In genomic region chr7:83162402-83163256, GRCh38 we compare ENCODE assay signal across 9 cellular contexts. TPM values are rescaled to one million over a fixed set of nuclear protein-coding genes. Genes with fewer than 3 reads are reported as not detected.
DNase-seq lines count a peak whose midpoint lies in the region; TF ChIP-seq lines count a peak whose summit lies in the region.
"Had no signal": no experiment of that assay in that cellular context is flagged by ENCODE, and none has a peak within 500 bp of the region (broad histone marks: within the 10 kb centered on the region; RNA-seq: fewer than 3 reads in every experiment).

Gene PCLO, minus strand, starts transcription at chr7:83162884. Its CDS starts 292 bp downstream, at chr7:83162592.

- no peak for TF ChIP-seq CTCF in astrocyte of the cerebellum (IDR thresholded peaks at IDR 0.05; ENCODE audit: low read depth, low read length, missing control alignments)
- no peak for TF ChIP-seq CTCF in retinal pigment epithelial cell (conservative IDR thresholded peaks at IDR 0.05; ENCODE audit: low read depth, low read length)

- H3K9ac ChIP-seq in SK-N-MC (ENCODE audit: insufficient read length): peak within 1 kb of the TSS; percentile 57

- H3K36me3 ChIP-seq in SK-N-MC (ENCODE audit: insufficient read depth, low read length): no peaks in the 10 kb centered on the region
- H3K36me3 ChIP-seq: neutrophil had no signal

- no peak within 1 kb of the TSS for H3K27ac ChIP-seq in SK-N-MC
- H3K27ac ChIP-seq: neutrophil had no signal

- no peaks in the 10 kb centered on the region for H3K9me3 ChIP-seq in SK-N-MC (ENCODE audit: low read depth, low read length)
- H3K9me3 ChIP-seq: neutrophil had no signal

- in situ Hi-C loops in G401 (cut with HindIII; ENCODE audit: low sequenced_read_pairs) (no loop called here), astrocyte of the cerebellum (cut with HindIII; ENCODE audit: low sequenced_read_pairs) (no loop called here)

- peak within 1 kb of the TSS; percentile 94 for H3K4me3 ChIP-seq in SK-N-MC
- peak within 1 kb of the TSS; percentile 55 for H3K4me3 ChIP-seq in astrocyte of the cerebellum (ENCODE audit: low read depth, low read length)
- H3K4me3 ChIP-seq in retinal pigment epithelial cell (ENCODE audit: low read length): peak within 1 kb of the TSS; percentile 63

- POLR2A ChIA-PET in HEK293T (lab: Yijun Ruan, JAX): interaction anchor here (0.8 to 2.0 kb wide), 4 partner anchors 103 to 352 kb away, joined by 3 to 7 read pairs (median 4); no protein-coding TSS in a partner anchor

- DNase-seq in G401 (ENCODE audit: low spot score) (peak; percentile 98), HEK293T (ENCODE audit: extremely low spot score) (peak; percentile 88), NAMALWA (ENCODE audit: low spot score) (peak; percentile 84), SK-N-MC (ENCODE audit: low read depth, low spot score) (peak; percentile 32), astrocyte of the cerebellum (ENCODE audit: low read depth) (peak; percentile 38), hypothalamus (lab: John Stamatoyannopoulos, UW) (peak; percentile 5 to 90 (median 60)), retinal pigment epithelial cell (ENCODE audit: low read depth) (peak; percentile 65), AML-193 (lab: John Stamatoyannopoulos, UW) (no peak)

- CTCF ChIA-PET in HEK293T (lab: Yijun Ruan, JAX): no interaction called here

TF ChIP-seq in HEK293T, 16 proteins besides CTCF, POLR2A, EP300 and RAD21:
- TF ChIP-seq ELF4 (IDR thresholded peaks at IDR 0.05) (no peak), ZNF384 (IDR thresholded peaks at IDR 0.05) (no peak), CTBP1 (IDR thresholded peaks at IDR 0.05; ENCODE audit: borderline replicate concordance) (no peak), SP1 (IDR thresholded peaks at IDR 0.05) (no peak), TARDBP (IDR thresholded peaks at IDR 0.05) (no peak), PKNOX1 (IDR thresholded peaks at IDR 0.05) (peak; percentile 13; the same call in 1 of the 2 replicates), SUZ12 (IDR thresholded peaks at IDR 0.05) (no peak), FOXA1 (IDR thresholded peaks at IDR 0.05) (no peak), FOXM1 (IDR thresholded peaks at IDR 0.05; ENCODE audit: borderline replicate concordance) (no peak)

RNA-seq across cellular contexts. Expression of gene PCLO, which starts in this region (rescaled TPM):
- 7.5 and 12.9 TPM in 2 replicates for total RNA-seq in G401 (2014; rRNA removed; shearing (Covaris generic))

Comparison
In these comparisons a context has a peak if more than half of its experiments do, and no peak if none do; other contexts are left out.
1. DNase-seq: peak in G401 (single experiment), HEK293T (single experiment), NAMALWA (single experiment), SK-N-MC (single experiment), astrocyte of the cerebellum (single experiment), hypothalamus (51 of 51) and retinal pigment epithelial cell (single experiment); none in AML-193 (0 of 2).
2. Peak in every context shown above with its lines, with median percentiles within 50 percentile points of each other: H3K4me3 ChIP-seq.